8 cellular contexts compared by ENCODE assay signal in genomic region chr2:237672731-237673129, GRCh38. TPM values are rescaled to one million over a fixed set of nuclear protein-coding genes. Genes with fewer than 3 reads are reported as not detected.
DNase-seq lines count a peak whose midpoint lies in the region; ATAC-seq and TF ChIP-seq lines count a peak whose summit lies in the region.

No MANE protein-coding gene starts in this region.

- no peak for TF ChIP-seq POLR2A in gastroesophageal sphincter (IDR thresholded peaks at IDR 0.05)
- no peak for TF ChIP-seq POLR2A in stomach (IDR thresholded peaks at IDR 0.05)
- TF ChIP-seq POLR2A in tibial nerve (IDR thresholded peaks at IDR 0.05) = no peak

- no peaks in the 10 kb centered on the region for H3K36me3 ChIP-seq in gastroesophageal sphincter
- no peaks in the 10 kb centered on the region for H3K36me3 ChIP-seq in stomach
- no peaks in the 10 kb centered on the region for H3K36me3 ChIP-seq in tibial nerve

- peaks cover 4% of the 10 kb centered on the region for H3K27me3 Mint-ChIP-seq in activated CD4-positive, alpha-beta T cell treated with anti-CD3 and anti-CD28 coated beads, Interleukin-2, amount 10 ng/mL, durations not matched to agents 7 days and 5 days
- no peaks in the 10 kb centered on the region for H3K27me3 Mint-ChIP-seq in WTC11 (ENCODE audit: low read depth)

- H3K4me1 ChIP-seq in gastroesophageal sphincter = peaks cover 4 to 85% (median 34%) of the 10 kb centered on the region in 3 donors
- peaks cover 26 to 72% (median 57%) of the 10 kb centered on the region in 4 donors for H3K4me1 ChIP-seq in stomach
- H3K4me1 ChIP-seq in tibial nerve = peaks cover 0 to 61% (median 16%) of the 10 kb centered on the region in 4 donors

- POLR2A ChIA-PET in activated CD4-positive, alpha-beta T cell treated with anti-CD3 and anti-CD28 coated beads, Interleukin-2, amount 10 ng/mL, durations not matched to agents 7 days and 5 days (lab: Charles Lee) = interaction anchor here (0.7 to 1.4 kb wide), 3 partner anchors 15 to 77 kb away, joined by 6 to 10 read pairs (median 7); no protein-coding TSS in a partner anchor
- POLR2A ChIA-PET in WTC11 (lab: Charles Lee) = no interaction called here

- TF ChIP-seq EP300 in gastroesophageal sphincter (IDR thresholded peaks at IDR 0.05) = no peak
- TF ChIP-seq EP300 in stomach (IDR thresholded peaks at IDR 0.05) = no peak
- no peak for TF ChIP-seq EP300 in tibial nerve (IDR thresholded peaks at IDR 0.05)

- WGBS in gastroesophageal sphincter (ENCODE audit: low coverage in 1 of 2), 2 donors = 77 to 80% methylated on average over 8 of the region's 8 CpGs
- WGBS in stomach, 5 donors = 63 to 83% (median 72%) methylated on average over 8 of the region's 8 CpGs
- 74 to 79% methylated on average over 8 of the region's 8 CpGs for WGBS in tibial nerve, 2 donors

- no peak for DNase-seq in activated CD4-positive, alpha-beta T cell treated with anti-CD3 and anti-CD28 coated beads, Interleukin-2, amount 10 ng/mL, durations not matched to agents 7 days and 5 days
- no peak for DNase-seq in activated CD4-positive, alpha-beta T cell treated with anti-CD3 and anti-CD28 coated beads for 1 hour
- DNase-seq in WTC11 (ENCODE audit: low spot score) (no peak), stomach (no peak), tibial nerve (ENCODE audit: low spot score in 2 of 2) (no peak), NCI-H69 (lab: John Stamatoyannopoulos, UW) (no peak)

- H3K4me3 Mint-ChIP-seq in activated CD4-positive, alpha-beta T cell treated with anti-CD3 and anti-CD28 coated beads, Interleukin-2, amount 10 ng/mL, durations not matched to agents 7 days and 5 days = peak overlapping the region; percentile 72
- no peak overlapping the region for H3K4me3 Mint-ChIP-seq in WTC11

- H3K4me3 ChIP-seq in gastroesophageal sphincter = no peak overlapping the region
- no peak overlapping the region for H3K4me3 ChIP-seq in stomach
- H3K4me3 ChIP-seq in tibial nerve = no peak overlapping the region

- ATAC-seq in WTC11 (no peak), gastroesophageal sphincter (no peak), HG02610 (IDR thresholded peaks at IDR 0.05; ENCODE audit: unreplicated experiment) (no peak)

- H3K27me3 ChIP-seq in gastroesophageal sphincter (no peaks in the 10 kb centered on the region), stomach (no peaks in the 10 kb centered on the region), tibial nerve (peaks cover 0 to 9% of the 10 kb centered on the region in 2 donors)

- peak overlapping the region; percentile 90 for H3K27ac Mint-ChIP-seq in activated CD4-positive, alpha-beta T cell treated with anti-CD3 and anti-CD28 coated beads, Interleukin-2, amount 10 ng/mL, durations not matched to agents 7 days and 5 days
- no peak overlapping the region; the same call in 1 of the 2 replicates for H3K27ac Mint-ChIP-seq in WTC11

- no peaks in the 10 kb centered on the region for H3K9me3 Mint-ChIP-seq in activated CD4-positive, alpha-beta T cell treated with anti-CD3 and anti-CD28 coated beads, Interleukin-2, amount 10 ng/mL, durations not matched to agents 7 days and 5 days
- H3K9me3 Mint-ChIP-seq in WTC11 = no peaks in the 10 kb centered on the region

- H3K4me1 Mint-ChIP-seq in activated CD4-positive, alpha-beta T cell treated with anti-CD3 and anti-CD28 coated beads, Interleukin-2, amount 10 ng/mL, durations not matched to agents 7 days and 5 days = peaks cover 47% of the 10 kb centered on the region
- peaks cover 63% of the 10 kb centered on the region for H3K4me1 Mint-ChIP-seq in WTC11

- no peaks in the 10 kb centered on the region for H3K36me3 Mint-ChIP-seq in activated CD4-positive, alpha-beta T cell treated with anti-CD3 and anti-CD28 coated beads, Interleukin-2, amount 10 ng/mL, durations not matched to agents 7 days and 5 days (ENCODE audit: low read depth)
- no peaks in the 10 kb centered on the region for H3K36me3 Mint-ChIP-seq in WTC11

- TF ChIP-seq CTCF in WTC11 (IDR thresholded peaks at IDR 0.05) (peak; percentile 5; the same call in 1 of the 2 replicates), gastroesophageal sphincter (IDR thresholded peaks at IDR 0.05) (no peak), stomach (IDR thresholded peaks at IDR 0.05) (no peak), tibial nerve (IDR thresholded peaks at IDR 0.05) (no peak)

- CTCF ChIA-PET in activated CD4-positive, alpha-beta T cell treated with anti-CD3 and anti-CD28 coated beads, Interleukin-2, amount 10 ng/mL, durations not matched to agents 7 days and 5 days (lab: Charles Lee) = interaction anchor here (0.7 to 12.3 kb wide), 18 partner anchors 8 to 142 kb away, joined by 3 to 118 read pairs (median 4); no protein-coding TSS in a partner anchor
- CTCF ChIA-PET in WTC11 (lab: Charles Lee) = interaction anchor here (0.9 to 9.0 kb wide), 14 partner anchors 9 to 251 kb away, joined by 3 to 63 read pairs (median 6); no protein-coding TSS in a partner anchor

- peak overlapping the region in 3 of 4 donors; percentile 81 to 87 (median 87) for H3K27ac ChIP-seq in gastroesophageal sphincter
- peak overlapping the region in 4 of 5 donors; percentile 75 to 84 (median 82) for H3K27ac ChIP-seq in stomach
- H3K27ac ChIP-seq in tibial nerve = peak overlapping the region in 2 of 4 donors; percentile 81 to 85

- intact Hi-C loops in stomach (cut with DNase I; ENCODE audit: low total_unique reads) = loop anchor here (5.0 kb wide), 1 partner anchor 70 kb away; no protein-coding TSS in a partner anchor

- H3K9me3 ChIP-seq in gastroesophageal sphincter (no peaks in the 10 kb centered on the region), stomach (no peaks in the 10 kb centered on the region), tibial nerve (no peaks in the 10 kb centered on the region)

TF ChIP-seq in WTC11, 78 proteins besides CTCF, POLR2A, EP300 and RAD21:
- TF ChIP-seq E2F4 (CRISPR knock-in tag; IDR thresholded peaks at IDR 0.05; ENCODE audit: borderline replicate concordance, low read depth) = no peak
- TF ChIP-seq ZNF396 (CRISPR knock-in tag; IDR thresholded peaks at IDR 0.05; ENCODE audit: borderline replicate concordance) = no peak
- TF ChIP-seq RELA (CRISPR knock-in tag; IDR thresholded peaks at IDR 0.05; ENCODE audit: borderline replicate concordance) = no peak

RNA-seq across cellular contexts. Expression of gene LRRFIP1, which starts 45.3 kb away (rescaled TPM):
- 100 to 1,000 TPM; 187 to 196 TPM for total RNA-seq in activated CD4-positive, alpha-beta T cell treated with anti-CD3 and anti-CD28 coated beads, Interleukin-2, amount 10 ng/mL, durations not matched to agents 7 days and 5 days
- total RNA-seq in WTC11 (2021) = 70.6 to 88.4 TPM (median 71.2 TPM) in 3 replicates
- total RNA-seq in gastroesophageal sphincter = 100 to 1,000 TPM; 164 to 225 (median 179) TPM
- 100 to 1,000 TPM; 126 to 201 (median 152) TPM for total RNA-seq in stomach
- 10 to 100 TPM; 31.6 to 43.7 (median 40.6) TPM for polyA plus RNA-seq in stomach
- 10 to 100 TPM; 51.5 to 95.4 (median 65.6) TPM for total RNA-seq in tibial nerve
